2 cellular contexts compared by ENCODE assay signal in genomic region chr6:44645276-44645675, GRCh38.
TF ChIP-seq lines count a peak whose summit lies in the region.

No MANE protein-coding gene starts in this region.

TF ChIP-seq in SK-N-SH treated with all-trans-retinoic acid at 6 μM for 48 hours, 23 proteins besides CTCF, POLR2A, EP300 and RAD21 (continued from another document):
- TF ChIP-seq POU6F1 (CRISPR knock-in tag; IDR thresholded peaks at IDR 0.05; ENCODE audit: borderline replicate concordance, low read depth) (no peak), TSHZ2 (CRISPR knock-in tag; IDR thresholded peaks at IDR 0.05) (no peak), CSRNP3 (CRISPR knock-in tag; IDR thresholded peaks at IDR 0.05) (no peak), ISL1 (CRISPR knock-in tag; IDR thresholded peaks at IDR 0.05) (no peak)

TF ChIP-seq in SK-N-SH, 30 proteins besides CTCF, POLR2A, EP300 and RAD21 (continued from another document):
- TF ChIP-seq REST (IDR thresholded peaks at IDR 0.05; ENCODE audit: low read depth, low read length), result no peak
